In the genomic region with DNA sequence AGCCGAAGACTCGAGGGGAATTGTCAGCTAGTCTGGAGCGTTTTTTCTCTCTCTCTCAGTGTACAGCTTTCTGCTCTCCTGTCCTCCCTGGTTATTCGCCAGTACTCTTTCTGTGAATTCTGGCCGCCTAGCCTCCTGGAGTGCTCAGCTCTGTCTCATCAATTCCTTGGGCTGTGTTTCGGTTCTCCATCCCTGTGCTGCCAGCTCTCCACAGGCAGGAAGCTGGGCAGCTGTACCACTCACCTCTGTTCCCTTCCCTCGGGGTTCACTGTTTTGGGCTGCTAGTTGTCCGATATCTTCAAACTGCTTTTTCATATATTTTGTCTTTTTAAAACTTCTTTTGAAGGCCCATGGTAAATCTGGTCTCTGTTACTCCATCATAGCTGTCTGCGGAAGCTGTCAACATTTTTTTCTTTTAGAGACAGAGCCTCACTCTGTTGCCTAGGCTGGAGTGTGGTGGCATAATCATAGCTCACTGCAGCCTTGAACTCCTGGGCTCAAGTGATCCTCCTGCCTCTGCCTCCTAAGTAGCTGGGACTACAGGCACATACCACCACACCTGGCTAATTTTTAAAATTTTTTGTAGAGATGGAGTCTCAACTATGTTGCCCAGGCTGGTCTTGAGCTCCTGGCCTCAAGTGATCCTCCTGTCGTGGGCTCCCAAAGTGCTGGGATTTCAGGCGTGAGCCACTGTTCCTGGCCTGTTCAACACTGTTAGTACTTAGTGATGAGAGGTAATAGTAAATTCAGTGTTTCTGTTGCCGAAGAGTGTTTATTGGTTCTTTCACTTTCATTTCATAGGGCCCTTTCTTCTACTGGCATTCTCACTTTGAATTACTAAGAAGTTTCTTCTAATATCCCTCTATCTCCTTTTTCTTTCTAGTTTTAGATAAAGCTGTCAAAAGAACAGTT, we compare ENCODE assay signal across 8 cellular contexts. TPM values are rescaled to one million over a fixed set of nuclear protein-coding genes. Genes with fewer than 3 reads are reported as not detected.
DNase-seq lines count a peak whose midpoint lies in the region; ATAC-seq and TF ChIP-seq lines count a peak whose summit lies in the region.

No MANE protein-coding gene starts in this region.

- H3K27ac ChIP-seq in ascending aorta (peak overlapping the region; percentile 41 to 56), transverse colon (peak overlapping the region in 3 of 4 donors; percentile 14 to 26 (median 25))

- in situ Hi-C loops in transverse colon (cut with MboI; ENCODE audit: low pct_ligation_motif_present in 1 of 4, low pct_unique_long_range_greater_than_20kb in 1 of 4, low sequenced_read_pairs in 3 of 4): no loop called here

- TF ChIP-seq POLR2A in transverse colon (IDR thresholded peaks at IDR 0.05) (no peak), lower leg skin (IDR thresholded peaks at IDR 0.05) (no peak)

- H3K4me1 ChIP-seq in ascending aorta (peaks cover 0 to 4% of the 10 kb centered on the region in 2 donors), transverse colon (peaks cover 0 to 8% (median 3%) of the 10 kb centered on the region in 4 donors)

- H3K36me3 Mint-ChIP-seq in activated T-cell treated with anti-CD3 and anti-CD28 coated beads, Interleukin-2, amount 50 U/mL, for 24 hours (ENCODE audit: low read depth): peaks cover 40% of the 10 kb centered on the region

- peaks cover 27% of the 10 kb centered on the region for H3K4me1 Mint-ChIP-seq in activated T-cell treated with anti-CD3 and anti-CD28 coated beads, Interleukin-2, amount 50 U/mL, for 24 hours (ENCODE audit: low read depth)

- H3K9me3 ChIP-seq in ascending aorta: no peaks in the 10 kb centered on the region
- no peaks in the 10 kb centered on the region for H3K9me3 ChIP-seq in transverse colon

- H3K27me3 Mint-ChIP-seq in activated T-cell treated with anti-CD3 and anti-CD28 coated beads, Interleukin-2, amount 50 U/mL, for 24 hours: no peaks in the 10 kb centered on the region

- 74 to 76% methylated on average over 6 to 12 of the region's 12 CpGs for WGBS in transverse colon (ENCODE audit: low coverage in 1 of 2), 2 donors
- 87 to 88% methylated on average over 12 of the region's 12 CpGs for WGBS in lower leg skin, 2 donors

- DNase-seq in activated T-cell treated with anti-CD3 and anti-CD28 coated beads, Interleukin-2, amount 50 U/mL, for 24 hours: peak; percentile 38
- no peak for DNase-seq in activated T-cell treated with anti-CD3 and anti-CD28 coated beads for 4 hours
- DNase-seq in ascending aorta (ENCODE audit: low spot score in 2 of 2): no peak
- DNase-seq in transverse colon: no peak
- DNase-seq in lower leg skin (ENCODE audit: low spot score in 2 of 2): no peak
- DNase-seq in NCI-H128 (lab: John Stamatoyannopoulos, UW; ENCODE audit: unreplicated experiment): no peak

- TF ChIP-seq EP300 in transverse colon (IDR thresholded peaks at IDR 0.05; ENCODE audit: low read depth): no peak

- H3K27ac Mint-ChIP-seq in activated T-cell treated with anti-CD3 and anti-CD28 coated beads, Interleukin-2, amount 50 U/mL, for 24 hours: peak overlapping the region; percentile 92

- peak overlapping the region; percentile 71 for H3K4me3 Mint-ChIP-seq in activated T-cell treated with anti-CD3 and anti-CD28 coated beads, Interleukin-2, amount 50 U/mL, for 24 hours

- no peaks in the 10 kb centered on the region for H3K27me3 ChIP-seq in ascending aorta
- H3K27me3 ChIP-seq in transverse colon: no peaks in the 10 kb centered on the region

- no peak for TF ChIP-seq CTCF in ascending aorta (IDR thresholded peaks at IDR 0.05)
- no peak for TF ChIP-seq CTCF in transverse colon (IDR thresholded peaks at IDR 0.05)
- no peak for TF ChIP-seq CTCF in lower leg skin (IDR thresholded peaks at IDR 0.05)

- H3K4me3 ChIP-seq in ascending aorta (peak overlapping the region; percentile 18 to 49), transverse colon (peak overlapping the region in 2 of 4 donors; percentile 5 to 38), lower leg skin (ENCODE audit: low read depth, poor library complexity, severe bottlenecking) (no peak overlapping the region)

- ATAC-seq in HG03039 (IDR thresholded peaks at IDR 0.05; ENCODE audit: unreplicated experiment): peak; percentile 57
- no peak for ATAC-seq in GM21825 (IDR thresholded peaks at IDR 0.05; ENCODE audit: unreplicated experiment)

- peaks cover 0 to 4% of the 10 kb centered on the region in 2 donors for H3K36me3 ChIP-seq in ascending aorta
- H3K36me3 ChIP-seq in transverse colon: peaks cover 0 to 5% (median 0%) of the 10 kb centered on the region in 4 donors

- H3K9me3 Mint-ChIP-seq in activated T-cell treated with anti-CD3 and anti-CD28 coated beads, Interleukin-2, amount 50 U/mL, for 24 hours: no peaks in the 10 kb centered on the region

- intact Hi-C loops in ascending aorta (cut with DNase I) (no loop called here), transverse colon (cut with DNase I; ENCODE audit: low total_unique reads) (no loop called here), lower leg skin (cut with DNase I; ENCODE audit: low total_unique reads) (no loop called here)

RNA-seq across cellular contexts. Expression of a gene that starts 18.6 kb away (rescaled TPM):
- 1.7 TPM for total RNA-seq in ascending aorta
- 10 to 100 TPM; 11.2 to 21.7 (median 14.3) TPM for total RNA-seq in transverse colon
- 10 to 100 TPM in 3 of 4 donors, 1 to 10 TPM in 1; 5.7 to 13.7 (median 10.6) TPM for total RNA-seq in lower leg skin

RNA-seq across cellular contexts. Expression of a gene that starts 45.9 kb away (rescaled TPM):
- 23.4 TPM for total RNA-seq in ascending aorta
- 10 to 100 TPM; 27.7 to 48.0 (median 36.4) TPM for total RNA-seq in transverse colon
- total RNA-seq in lower leg skin: 10 to 100 TPM; 14.9 to 32.0 (median 19.2) TPM
